ENCODE assay signal across 9 cellular contexts in the genomic region with DNA sequence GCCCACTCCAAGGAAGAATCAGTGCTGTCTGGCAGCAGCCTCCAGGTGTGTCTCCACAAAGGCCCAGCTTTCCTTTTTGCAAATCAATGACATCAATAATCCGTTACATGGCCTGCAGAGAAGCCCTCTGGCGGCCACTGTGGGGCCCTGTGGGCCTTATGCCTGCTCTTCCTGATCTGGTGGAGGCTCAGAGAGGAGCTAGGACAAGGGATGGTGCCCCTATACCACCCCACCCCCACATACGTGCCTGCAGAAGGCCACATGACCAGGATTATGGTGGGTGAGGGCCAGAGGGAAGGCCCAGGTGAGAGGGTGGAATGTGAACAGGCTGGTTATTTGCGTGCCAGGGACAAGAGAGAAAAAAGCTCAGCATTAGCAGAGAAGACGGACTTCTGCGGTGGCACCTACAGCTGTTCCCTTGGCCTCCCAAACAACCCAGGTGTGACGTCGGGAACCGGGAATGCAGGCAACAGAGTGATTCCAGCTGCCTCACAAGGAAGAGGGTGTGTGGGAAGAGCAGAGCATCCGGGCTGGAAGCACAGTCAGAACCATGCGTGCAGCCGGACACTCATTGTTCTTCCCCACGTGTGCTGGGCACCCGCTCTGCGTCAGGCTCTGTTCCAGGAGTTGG. TPM values are rescaled to one million over a fixed set of nuclear protein-coding genes. Genes with fewer than 3 reads are reported as not detected.
DNase-seq lines count a peak whose midpoint lies in the region; ATAC-seq and TF ChIP-seq lines count a peak whose summit lies in the region.
"Had no signal": no experiment of that assay in that cellular context is flagged by ENCODE, and none has a peak within 500 bp of the region (broad histone marks: within the 10 kb centered on the region; RNA-seq: fewer than 3 reads in every experiment).

No MANE protein-coding gene starts in this region.

- DNase-seq in activated effector memory CD4-positive, alpha-beta T cell treated with anti-CD3 and anti-CD28 coated beads, Interleukin-2, amount 50 U/mL, for 16 hours: peak; percentile 44
- no peak for DNase-seq in activated effector memory CD4-positive, alpha-beta T cell treated with Interleukin-2 at 50 U/mL for 16 hours
- DNase-seq in RPMI7951 (ENCODE audit: low read depth) (peak; percentile 25), foreskin keratinocyte (peak in 1 of 2 donors; percentile 67), thyroid gland (peak; percentile 35 to 42), amygdala (lab: John Stamatoyannopoulos, UW) (no peak), NCI-H446 (lab: John Stamatoyannopoulos, UW) (no peak)

- no peaks in the 10 kb centered on the region for H3K27me3 ChIP-seq in foreskin keratinocyte
- H3K27me3 ChIP-seq in thyroid gland: no peaks in the 10 kb centered on the region

- 61 to 64% methylated on average over 14 to 15 of the region's 15 CpGs for WGBS in thyroid gland, 2 donors

- H3K9me3 ChIP-seq in thyroid gland: no peaks in the 10 kb centered on the region

- peak; percentile 57 for TF ChIP-seq CTCF in foreskin keratinocyte (conservative IDR thresholded peaks at IDR 0.05)
- peak in 3 of 6 experiments; percentile 27 to 45 (median 44) for TF ChIP-seq CTCF in thyroid gland (IDR thresholded peaks at IDR 0.05)

- ATAC-seq in foreskin keratinocyte (peak; percentile 48), HG03045 (IDR thresholded peaks at IDR 0.05; ENCODE audit: unreplicated experiment) (no peak)

- intact Hi-C loops in thyroid gland (cut with DNase I): no loop called here

- H3K4me1 ChIP-seq in foreskin keratinocyte (no peaks in the 10 kb centered on the region), thyroid gland (peaks cover 0 to 15% of the 10 kb centered on the region in 2 donors)

- no peak overlapping the region for H3K4me3 ChIP-seq in thyroid gland (replicated peaks in 1 of 3)

- H3K27ac ChIP-seq in foreskin keratinocyte (no peak overlapping the region), thyroid gland (peak overlapping the region in 1 of 3 donors; percentile 3)

- no peak for TF ChIP-seq POLR2A in thyroid gland (IDR thresholded peaks at IDR 0.05)

- H3K36me3 ChIP-seq in thyroid gland: no peaks in the 10 kb centered on the region

RNA-seq across cellular contexts. Expression of a gene that starts 22.5 kb away (rescaled TPM):
- total RNA-seq in RPMI7951 (2014; rRNA removed; shearing (Covaris generic)): 99.4 and 104 TPM in 2 replicates
- 104 and 105 TPM in 2 replicates for total RNA-seq in foreskin keratinocyte
- polyA plus RNA-seq in foreskin keratinocyte: 96.1 and 105 TPM in 2 replicates
- 10 to 100 TPM; 42.9 to 79.8 (median 47.4) TPM for total RNA-seq in thyroid gland

RNA-seq across cellular contexts. Expression of a gene that starts 23.1 kb away (rescaled TPM):
- total RNA-seq in RPMI7951 (2014; rRNA removed; shearing (Covaris generic)): 10.3 and 11.7 TPM in 2 replicates
- total RNA-seq in foreskin keratinocyte (4.0 and 8.1 TPM in 2 replicates), thyroid gland (100 to 1,000 TPM in 1 of 4 donors, 10 to 100 TPM in 3; 42.1 to 131 (median 83.2) TPM)
- 4.0 and 8.0 TPM in 2 replicates for polyA plus RNA-seq in foreskin keratinocyte

RNA-seq across cellular contexts. Expression of a gene that starts 45.4 kb away (rescaled TPM):
- 0.20 TPM in 1 of 2 replicates, not detected in the other for total RNA-seq in RPMI7951 (2014; rRNA removed; shearing (Covaris generic))
- total RNA-seq in foreskin keratinocyte (0.04 and 0.24 TPM in 2 replicates), thyroid gland (1 to 10 TPM in 1 of 4 donors, under 1 TPM in 1, not detected in 2; 0.34 to 3.9 TPM)
- polyA plus RNA-seq in foreskin keratinocyte: 0.10 TPM in 2 replicates
- total RNA-seq: T-helper 1 cell treated with Interleukin-12 subunit alpha and Interleukin-12 subunit beta and Interleukin-4 antibody, amounts not matched to agents 30 ng/mL and 1 ng/mL, for 36 hours had no signal

Comparison
In these comparisons a context has a peak if more than half of its experiments do, and no peak if none do; other contexts are left out.
1. DNase-seq: peak in activated effector memory CD4-positive, alpha-beta T cell treated with anti-CD3 and anti-CD28 coated beads, Interleukin-2, amount 50 U/mL, for 16 hours (single experiment), RPMI7951 (single experiment) and thyroid gland (2 of 2); none in activated effector memory CD4-positive, alpha-beta T cell treated with Interleukin-2 at 50 U/mL for 16 hours (single experiment), amygdala (0 of 56) and NCI-H446 (0 of 2).